Comparison of ENCODE assay signal across 2 cellular contexts in genomic region chr3:120098710-120099109, GRCh38.
TF ChIP-seq lines count a peak whose summit lies in the region.

No MANE protein-coding gene starts in this region.

TF ChIP-seq in neural cell, 6 proteins besides CTCF, POLR2A, EP300 and RAD21:
- TF ChIP-seq MXI1 (conservative IDR thresholded peaks at IDR 0.05; ENCODE audit: poor library complexity, severe bottlenecking): no peak

TF ChIP-seq in SK-N-SH, 30 proteins besides CTCF, POLR2A, EP300 and RAD21 (continued from another document):
- TF ChIP-seq PBX3 (IDR thresholded peaks at IDR 0.05) (no peak), RXRA (IDR thresholded peaks at IDR 0.05; ENCODE audit: borderline replicate concordance, low read depth) (no peak), SIN3A (IDR thresholded peaks at IDR 0.05; ENCODE audit: borderline replicate concordance, low read depth, low read length) (no peak), RCOR1 (IDR thresholded peaks at IDR 0.05; ENCODE audit: low read length) (no peak), GABPA (IDR thresholded peaks at IDR 0.05; ENCODE audit: low read depth) (no peak), MXI1 (IDR thresholded peaks at IDR 0.05; ENCODE audit: low read depth, low read length) (no peak), MAX (IDR thresholded peaks at IDR 0.05; ENCODE audit: low read depth) (no peak), FOSL2 (IDR thresholded peaks at IDR 0.05; ENCODE audit: borderline replicate concordance, low read depth) (no peak), USF1 (IDR thresholded peaks at IDR 0.05; ENCODE audit: borderline replicate concordance, low read depth) (no peak), MEF2A (IDR thresholded peaks at IDR 0.05; ENCODE audit: borderline replicate concordance, low read depth) (no peak), REST (IDR thresholded peaks at IDR 0.05; ENCODE audit: low read depth, low read length) (no peak), IRF3 (IDR thresholded peaks at IDR 0.05; ENCODE audit: low read depth, low read length) (no peak), EZH2phosphoT487 (IDR thresholded peaks at IDR 0.05; ENCODE audit: borderline replicate concordance, low read depth) (no peak), USF2 (IDR thresholded peaks at IDR 0.05; ENCODE audit: borderline replicate concordance, low read depth, low read length) (no peak), YY1 (IDR thresholded peaks at IDR 0.05; ENCODE audit: low read depth) (no peak), TAF1 (IDR thresholded peaks at IDR 0.05; ENCODE audit: borderline replicate concordance, low read depth, low read length) (no peak), TEAD4 (IDR thresholded peaks at IDR 0.05; ENCODE audit: borderline replicate concordance, insufficient read depth) (no peak), SMC3 (IDR thresholded peaks at IDR 0.05; ENCODE audit: low read depth, low read length) (no peak)
TF ChIP-seq in SK-N-SH: peak in this region for 0.
